Comparison of ENCODE assay signal across 28 cellular contexts in the genomic region with DNA sequence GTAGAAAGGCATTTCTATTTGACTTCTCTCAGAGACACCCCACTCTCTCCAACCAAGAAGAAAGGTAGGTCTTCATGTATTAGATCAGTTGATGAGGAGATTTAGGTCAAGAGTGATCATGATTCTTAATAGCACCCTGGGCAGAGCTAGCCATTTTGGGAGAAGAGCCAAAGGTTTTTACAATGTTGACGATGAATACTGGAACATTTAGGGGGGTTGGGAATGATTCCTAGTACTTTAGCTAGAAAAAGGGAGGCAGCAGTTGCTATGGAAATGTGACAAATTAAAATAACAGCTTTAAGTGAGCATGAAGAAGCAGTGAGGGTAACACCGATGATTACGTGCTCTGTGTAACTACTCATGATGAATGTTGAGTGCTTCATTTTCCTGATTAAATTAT.
"Had no signal": no experiment of that assay in that cellular context is flagged by ENCODE, and none has a peak within 500 bp of the region (broad histone marks: within the 10 kb centered on the region; RNA-seq: fewer than 3 reads in every experiment).

No MANE protein-coding gene starts in this region.

- H3K27me3 Mint-ChIP-seq: stimulated activated memory B cell treated with anti-CD40 and anti-IgM and Interleukin-4, amounts not matched to agents 10 μg/mL and 1 μg/mL and 100 μg/mL, for 72 hours had no signal

- H3K4me2 ChIP-seq: smooth muscle cell had no signal

- H3K27me3 ChIP-seq: brain microvascular endothelial cell, esophagus squamous epithelium, neutrophil, pancreas, sigmoid colon, stomach, suprapubic skin, tibial artery, upper lobe of right lung had no signal

- H3K36me3 Mint-ChIP-seq: activated naive CD4-positive, alpha-beta T cell treated with anti-CD3 and anti-CD28 coated beads, Interleukin-2, amount 50 U/mL, for 72 hours; stimulated activated memory B cell treated with anti-CD40 and anti-IgM and Interleukin-4, amounts not matched to agents 10 μg/mL and 1 μg/mL and 100 μg/mL, for 72 hours had no signal

- H3K9me3 Mint-ChIP-seq: activated naive CD4-positive, alpha-beta T cell treated with anti-CD3 and anti-CD28 coated beads, Interleukin-2, amount 50 U/mL, for 72 hours; activated T-cell treated with anti-CD3 and anti-CD28 coated beads, Interleukin-2, amount 50 U/mL, for 72 hours; nephron progenitor cell; stimulated activated memory B cell treated with anti-CD40 and anti-IgM and Interleukin-4, amounts not matched to agents 10 μg/mL and 1 μg/mL and 100 μg/mL, for 72 hours had no signal

- H3K9me3 ChIP-seq: esophagus squamous epithelium, left ventricle myocardium inferior, neutrophil, pancreas, prostate gland, sigmoid colon, stomach, suprapubic skin, tibial artery, upper lobe of right lung had no signal

- H3K36me3 ChIP-seq: brain microvascular endothelial cell, esophagus squamous epithelium, left ventricle myocardium inferior, neutrophil, pancreas, prostate gland, sigmoid colon, stomach, suprapubic skin, tibial artery, upper lobe of right lung had no signal

- H3K4me3 Mint-ChIP-seq: activated T-cell treated with anti-CD3 and anti-CD28 coated beads, Interleukin-2, amount 50 U/mL, for 72 hours; nephron progenitor cell; stimulated activated memory B cell treated with anti-CD40 and anti-IgM and Interleukin-4, amounts not matched to agents 10 μg/mL and 1 μg/mL and 100 μg/mL, for 72 hours had no signal

- DNase-seq: activated CD4-positive, alpha-beta T cell treated with anti-CD3 and anti-CD28 coated beads for 4 hours; activated CD4-positive, alpha-beta T cell treated with anti-CD3 and anti-CD28 coated beads, Interleukin-2, amount 50 U/mL, for 4 hours; activated naive CD4-positive, alpha-beta T cell; activated T-cell treated with anti-CD3 and anti-CD28 coated beads for 4 hours; activated T-cell treated with anti-CD3 and anti-CD28 coated beads, Interleukin-2, amount 50 U/mL, for 72 hours; aorta; brain microvascular endothelial cell; esophagus squamous epithelium; islet precursor cell; left ventricle myocardium inferior; nephron progenitor cell; pancreas; sigmoid colon; stimulated activated CD4-positive, alpha-beta T cell treated with anti-CD3 and anti-CD28 coated beads, Interleukin-1b, Interleukin-23, amount 100 ng/mL, for 48 hours; stimulated activated CD4-positive, alpha-beta T cell treated with anti-CD3 and anti-CD28 coated beads, Interleukin-4, amount 100 ng/mL, for 4 hours; stimulated activated CD8-positive, alpha-beta memory T cell treated with anti-CD3 and anti-CD28 coated beads, Interleukin-4, amount 100 ng/mL, for 48 hours; stomach; tibial artery; upper lobe of right lung had no signal

- H3K27ac ChIP-seq: brain microvascular endothelial cell, epithelial cell of prostate, esophagus squamous epithelium, left ventricle myocardium inferior, neutrophil, pancreas, prostate gland, sigmoid colon, stomach, suprapubic skin, tibial artery, upper lobe of right lung, VCaP had no signal

- H3K4me3 ChIP-seq: esophagus squamous epithelium, left ventricle myocardium inferior, lung, pancreas, prostate gland, sigmoid colon, smooth muscle cell, stomach, suprapubic skin, tibial artery, upper lobe of right lung had no signal

- H3K27ac Mint-ChIP-seq: activated naive CD4-positive, alpha-beta T cell treated with anti-CD3 and anti-CD28 coated beads, Interleukin-2, amount 50 U/mL, for 72 hours; activated T-cell treated with anti-CD3 and anti-CD28 coated beads, Interleukin-2, amount 50 U/mL, for 72 hours; nephron progenitor cell; stimulated activated memory B cell treated with anti-CD40 and anti-IgM and Interleukin-4, amounts not matched to agents 10 μg/mL and 1 μg/mL and 100 μg/mL, for 72 hours had no signal

- H3K4me1 ChIP-seq: esophagus squamous epithelium, pancreas, prostate gland, stomach, suprapubic skin, tibial artery, upper lobe of right lung had no signal

- ATAC-seq: activated naive CD4-positive, alpha-beta T cell treated with anti-CD3 and anti-CD28 coated beads, Interleukin-2, amount 50 U/mL, for 72 hours; activated T-cell treated with anti-CD3 and anti-CD28 coated beads, Interleukin-2, amount 50 U/mL, for 72 hours; pancreas; stimulated activated memory B cell treated with anti-CD40 and anti-IgM and Interleukin-4, amounts not matched to agents 10 μg/mL and 1 μg/mL and 100 μg/mL, for 72 hours; upper lobe of right lung had no signal

- H3K4me1 Mint-ChIP-seq: stimulated activated memory B cell treated with anti-CD40 and anti-IgM and Interleukin-4, amounts not matched to agents 10 μg/mL and 1 μg/mL and 100 μg/mL, for 72 hours had no signal
